8 cellular contexts compared by ENCODE assay signal in genomic region chr1:150010388-150011115, GRCh38.
DNase-seq lines count a peak whose midpoint lies in the region; ATAC-seq lines count a peak whose summit lies in the region.

Gene OTUD7B (minus strand): TSS chr1:150010726. CDS start chr1:149977510, 33,216 bp downstream.

- ATAC-seq in HG03060 (IDR thresholded peaks at IDR 0.05; ENCODE audit: low read depth, unreplicated experiment): peak; percentile 69

- DNase-seq in NK-92 treated with Interleukin-12 subunit alpha and Interleukin-12 subunit beta, amount 100 ng/mL, for 24 hours (lab: John Stamatoyannopoulos, UW): peak; percentile 69
- DNase-seq in NK-92 (lab: John Stamatoyannopoulos, UW; ENCODE audit: unreplicated experiment): no peak
- peak; percentile 82 for DNase-seq in NCI-H2171 (lab: John Stamatoyannopoulos, UW)
- peak; percentile 37 for DNase-seq in activated CD4-positive, CD25-positive, alpha-beta regulatory T cell treated with anti-CD3 and anti-CD28 coated beads, Interleukin-2, amount 50 U/mL, for 16 hours (ENCODE audit: low read depth, low spot score)
- DNase-seq in central memory CD4-positive, alpha-beta T cell: peak; percentile 29
- peak; percentile 93 for DNase-seq in islet precursor cell
- peak; percentile 57 to 71 for DNase-seq in stimulated activated CD4-positive, alpha-beta T cell treated with anti-CD3 and anti-CD28 coated beads, Interleukin-12 subunit alpha, Interleukin-12 subunit beta, amount 100 ng/mL, for 24 hours (ENCODE audit: low read depth in 2 of 2)
